1 cellular context compared by ENCODE assay signal in the genomic region with DNA sequence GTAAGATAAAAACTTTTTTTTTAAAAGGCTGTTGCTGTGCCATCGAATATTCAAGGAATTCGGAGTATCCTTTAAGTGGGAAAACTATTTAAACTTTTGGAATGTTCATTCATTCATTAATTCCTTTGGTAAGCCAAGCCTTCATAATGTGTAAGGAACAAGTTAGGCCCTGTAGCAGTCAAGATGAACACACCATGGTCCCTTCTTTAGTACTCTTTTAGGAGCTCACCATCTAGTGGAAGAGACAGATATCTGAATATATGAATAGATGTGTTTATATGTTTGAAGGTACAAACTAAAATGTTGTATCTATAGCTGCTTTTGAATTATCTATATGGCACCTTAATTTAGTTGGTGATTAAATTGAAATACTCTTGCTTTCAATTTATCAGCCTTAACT.
TF ChIP-seq lines count a peak whose summit lies in the region.

No MANE protein-coding gene starts in this region.

TF ChIP-seq in SK-N-SH treated with all-trans-retinoic acid at 6 μM for 48 hours, 23 proteins besides CTCF, POLR2A, EP300 and RAD21:
- TF ChIP-seq PATZ1 (CRISPR knock-in tag; IDR thresholded peaks at IDR 0.05; ENCODE audit: borderline replicate concordance), result no peak
- no peak for TF ChIP-seq ISL1 (CRISPR knock-in tag; IDR thresholded peaks at IDR 0.05)
- TF ChIP-seq CSDC2 (CRISPR knock-in tag; IDR thresholded peaks at IDR 0.05), result no peak
- TF ChIP-seq OSR1 (CRISPR knock-in tag; IDR thresholded peaks at IDR 0.05), result no peak
- no peak for TF ChIP-seq BACH2 (CRISPR knock-in tag; IDR thresholded peaks at IDR 0.05; ENCODE audit: borderline replicate concordance)
- no peak for TF ChIP-seq GLIS3 (CRISPR knock-in tag; IDR thresholded peaks at IDR 0.05)
- TF ChIP-seq ZC3H10 (CRISPR knock-in tag; IDR thresholded peaks at IDR 0.05), result no peak
- TF ChIP-seq ARNTL (CRISPR knock-in tag; IDR thresholded peaks at IDR 0.05; ENCODE audit: borderline replicate concordance, low read depth), result no peak
- no peak for TF ChIP-seq ZFP3 (CRISPR knock-in tag; IDR thresholded peaks at IDR 0.05)
- TF ChIP-seq RARB (CRISPR knock-in tag; IDR thresholded peaks at IDR 0.05), result no peak
- no peak for TF ChIP-seq ZNF70 (CRISPR knock-in tag; IDR thresholded peaks at IDR 0.05)
- no peak for TF ChIP-seq ZNF8 (CRISPR knock-in tag; IDR thresholded peaks at IDR 0.05)
- TF ChIP-seq TCF4 (CRISPR knock-in tag; IDR thresholded peaks at IDR 0.05; ENCODE audit: borderline replicate concordance), result no peak
- no peak for TF ChIP-seq ESRRG (CRISPR knock-in tag; IDR thresholded peaks at IDR 0.05)
- TF ChIP-seq ZNF565 (CRISPR knock-in tag; conservative IDR thresholded peaks at IDR 0.05; ENCODE audit: low read depth), result no peak
- no peak for TF ChIP-seq PPARA (CRISPR knock-in tag; IDR thresholded peaks at IDR 0.05; ENCODE audit: borderline replicate concordance)
- TF ChIP-seq, protein P1, sequence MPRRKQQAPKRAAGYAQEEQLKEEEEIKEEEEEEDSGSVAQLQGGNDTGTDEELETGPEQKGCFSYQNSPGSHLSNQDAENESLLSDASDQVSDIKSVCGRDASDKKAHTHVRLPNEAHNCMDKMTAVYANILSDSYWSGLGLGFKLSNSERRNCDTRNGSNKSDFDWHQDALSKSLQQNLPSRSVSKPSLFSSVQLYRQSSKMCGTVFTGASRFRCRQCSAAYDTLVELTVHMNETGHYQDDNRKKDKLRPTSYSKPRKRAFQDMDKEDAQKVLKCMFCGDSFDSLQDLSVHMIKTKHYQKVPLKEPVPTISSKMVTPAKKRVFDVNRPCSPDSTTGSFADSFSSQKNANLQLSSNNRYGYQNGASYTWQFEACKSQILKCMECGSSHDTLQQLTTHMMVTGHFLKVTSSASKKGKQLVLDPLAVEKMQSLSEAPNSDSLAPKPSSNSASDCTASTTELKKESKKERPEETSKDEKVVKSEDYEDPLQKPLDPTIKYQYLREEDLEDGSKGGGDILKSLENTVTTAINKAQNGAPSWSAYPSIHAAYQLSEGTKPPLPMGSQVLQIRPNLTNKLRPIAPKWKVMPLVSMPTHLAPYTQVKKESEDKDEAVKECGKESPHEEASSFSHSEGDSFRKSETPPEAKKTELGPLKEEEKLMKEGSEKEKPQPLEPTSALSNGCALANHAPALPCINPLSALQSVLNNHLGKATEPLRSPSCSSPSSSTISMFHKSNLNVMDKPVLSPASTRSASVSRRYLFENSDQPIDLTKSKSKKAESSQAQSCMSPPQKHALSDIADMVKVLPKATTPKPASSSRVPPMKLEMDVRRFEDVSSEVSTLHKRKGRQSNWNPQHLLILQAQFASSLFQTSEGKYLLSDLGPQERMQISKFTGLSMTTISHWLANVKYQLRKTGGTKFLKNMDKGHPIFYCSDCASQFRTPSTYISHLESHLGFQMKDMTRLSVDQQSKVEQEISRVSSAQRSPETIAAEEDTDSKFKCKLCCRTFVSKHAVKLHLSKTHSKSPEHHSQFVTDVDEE (CRISPR knock-in tag; IDR thresholded peaks at IDR 0.05), result no peak
- TF ChIP-seq, protein P2, sequence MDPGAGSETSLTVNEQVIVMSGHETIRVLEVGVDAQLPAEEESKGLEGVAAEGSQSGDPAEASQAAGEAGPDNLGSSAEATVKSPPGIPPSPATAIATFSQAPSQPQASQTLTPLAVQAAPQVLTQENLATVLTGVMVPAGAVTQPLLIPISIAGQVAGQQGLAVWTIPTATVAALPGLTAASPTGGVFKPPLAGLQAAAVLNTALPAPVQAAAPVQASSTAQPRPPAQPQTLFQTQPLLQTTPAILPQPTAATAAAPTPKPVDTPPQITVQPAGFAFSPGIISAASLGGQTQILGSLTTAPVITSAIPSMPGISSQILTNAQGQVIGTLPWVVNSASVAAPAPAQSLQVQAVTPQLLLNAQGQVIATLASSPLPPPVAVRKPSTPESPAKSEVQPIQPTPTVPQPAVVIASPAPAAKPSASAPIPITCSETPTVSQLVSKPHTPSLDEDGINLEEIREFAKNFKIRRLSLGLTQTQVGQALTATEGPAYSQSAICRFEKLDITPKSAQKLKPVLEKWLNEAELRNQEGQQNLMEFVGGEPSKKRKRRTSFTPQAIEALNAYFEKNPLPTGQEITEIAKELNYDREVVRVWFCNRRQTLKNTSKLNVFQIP (CRISPR knock-in tag; IDR thresholded peaks at IDR 0.05; ENCODE audit: borderline replicate concordance, low read depth), result no peak
- no peak for TF ChIP-seq ZFP30 (CRISPR knock-in tag; IDR thresholded peaks at IDR 0.05)
